13 cellular contexts compared by ENCODE assay signal in the genomic region with DNA sequence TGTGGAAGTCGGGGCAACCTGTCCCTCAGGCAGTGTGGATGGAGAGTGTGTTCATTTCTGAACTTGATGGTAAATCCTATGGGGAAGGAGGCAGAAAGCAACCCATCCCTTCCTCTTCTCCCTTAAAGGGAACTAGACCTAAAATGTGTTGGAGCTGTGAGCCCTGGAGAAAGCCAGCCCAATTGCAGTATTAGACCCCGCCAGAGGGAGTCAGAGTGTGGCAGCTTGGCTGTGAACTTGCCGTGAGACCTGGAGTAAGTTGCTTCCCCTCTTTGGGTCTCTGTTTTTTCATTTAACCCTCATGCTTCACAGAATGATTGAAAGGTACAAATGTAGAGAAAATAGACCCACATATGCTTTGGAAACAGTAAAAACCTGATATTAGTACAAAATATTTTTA.
A peak's percentile ranks its signal among the peaks of the same experiment; 100 is the strongest.
DNase-seq lines count a peak whose midpoint lies in the region; ATAC-seq and TF ChIP-seq lines count a peak whose summit lies in the region.
"Had no signal": no experiment of that assay in that cellular context is flagged by ENCODE, and none has a peak within 500 bp of the region (broad histone marks: within the 10 kb centered on the region; RNA-seq: fewer than 3 reads in every experiment).

No MANE protein-coding gene starts in this region.

- ATAC-seq in Panc1 = no peak
- no peak for ATAC-seq in foreskin keratinocyte
- ATAC-seq in activated CD8-positive, alpha-beta T cell treated with anti-CD3 and anti-CD28 coated beads for 36 hours = no peak

- H3K9ac ChIP-seq in GM23248 = no peak overlapping the region

- H3K9me3 Mint-ChIP-seq in activated CD8-positive, alpha-beta T cell treated with anti-CD3 and anti-CD28 coated beads for 36 hours = no peaks in the 10 kb centered on the region
- H3K9me3 Mint-ChIP-seq: activated naive CD8-positive, alpha-beta T cell treated with anti-CD3 and anti-CD28 coated beads for 36 hours; central memory CD8-positive, alpha-beta T cell had no signal

- no peaks in the 10 kb centered on the region for H3K79me2 ChIP-seq in GM23248 (ENCODE audit: insufficient read depth)

- TF ChIP-seq CTCF in AG04450 (IDR thresholded peaks at IDR 0.05; ENCODE audit: low read depth, low read length) (0 out of 2 replicates have a peak, but pooled peaks have one; percentile 11), Panc1 (IDR thresholded peaks at IDR 0.05) (peak; percentile 14; the same call in 1 of the 2 replicates), foreskin keratinocyte (conservative IDR thresholded peaks at IDR 0.05) (peak; percentile 6)
- no peak for TF ChIP-seq CTCF in activated CD8-positive, alpha-beta T cell treated with anti-CD3 and anti-CD28 coated beads for 36 hours (IDR thresholded peaks at IDR 0.05)

- H3K36me3 ChIP-seq in GM23248 (ENCODE audit: low read depth) (no peaks in the 10 kb centered on the region), Panc1 (ENCODE audit: control insufficient read depth, insufficient read depth, low read length) (no peaks in the 10 kb centered on the region)
- H3K36me3 ChIP-seq: thoracic aorta had no signal

- BruUV-seq in Panc1 (replicated peaks; lab: Mats Ljungman, UMichigan) = no TSS peak

- no peaks in the 10 kb centered on the region for H4K20me1 ChIP-seq in GM23248 (ENCODE audit: insufficient read depth)

- H3K27ac ChIP-seq in AG04450 (ENCODE audit: low read depth, low read length) (no peak overlapping the region), GM23248 (no peak overlapping the region), Panc1 (ENCODE audit: low read length) (no peak overlapping the region), foreskin keratinocyte (no peak overlapping the region)
- H3K27ac ChIP-seq: SK-N-MC, thoracic aorta had no signal

- H3K4me1 Mint-ChIP-seq in activated CD8-positive, alpha-beta T cell treated with anti-CD3 and anti-CD28 coated beads for 36 hours (ENCODE audit: low read depth) = no peaks in the 10 kb centered on the region
- H3K4me1 Mint-ChIP-seq: activated naive CD8-positive, alpha-beta T cell treated with anti-CD3 and anti-CD28 coated beads for 36 hours; central memory CD8-positive, alpha-beta T cell had no signal

- H3K27ac Mint-ChIP-seq in activated CD8-positive, alpha-beta T cell treated with anti-CD3 and anti-CD28 coated beads for 36 hours = no peak overlapping the region
- H3K27ac Mint-ChIP-seq: activated naive CD8-positive, alpha-beta T cell treated with anti-CD3 and anti-CD28 coated beads for 36 hours had no signal

- in situ Hi-C loops in GM23248 (cut with MboI) = no loop called here
- in situ Hi-C loops in Panc1 (cut with HindIII; ENCODE audit: low pct_unique_long_range_greater_than_20kb, low sequenced_read_pairs) = no loop called here

- H3K4me3 Mint-ChIP-seq in activated CD8-positive, alpha-beta T cell treated with anti-CD3 and anti-CD28 coated beads for 36 hours = no peak overlapping the region
- H3K4me3 Mint-ChIP-seq: activated naive CD8-positive, alpha-beta T cell treated with anti-CD3 and anti-CD28 coated beads for 36 hours; central memory CD8-positive, alpha-beta T cell had no signal

- H3K9me2 ChIP-seq in GM23248 (ENCODE audit: insufficient read depth) = no peaks in the 10 kb centered on the region

- WGBS in GM23248 (ENCODE audit: low coverage in 1 of 2, low lambda C conversion rate in 2 of 2, missing lambda C conversion rate in 2 of 2), 2 experiments = 3 to 5% methylated on average over 3 of the region's 3 CpGs

- H3K4me3 ChIP-seq in AG04450 (ENCODE audit: low read depth, low read length) (no peak overlapping the region), GM23248 (no peak overlapping the region), Panc1 (ENCODE audit: low read depth in 2 of 2, low read length in 2 of 2) (no peak overlapping the region)
- H3K4me3 ChIP-seq: SK-N-MC, thoracic aorta had no signal

- no peak for DNase-seq in AG04450 (ENCODE audit: low read depth, low spot score)
- peak; percentile 6 for DNase-seq in GM23248
- no peak for DNase-seq in Panc1 (ENCODE audit: low read depth, low spot score)
- DNase-seq in foreskin keratinocyte = no peak
- DNase-seq in DMS53 (lab: John Stamatoyannopoulos, UW) = no peak
- no peak for DNase-seq in GDM1 (lab: John Stamatoyannopoulos, UW)
- DNase-seq in posterior cingulate gyrus = no peak
- no peak for DNase-seq in activated CD8-positive, alpha-beta T cell treated with anti-CD3 and anti-CD28 coated beads for 36 hours
- DNase-seq: activated naive CD8-positive, alpha-beta T cell treated with anti-CD3 and anti-CD28 coated beads for 36 hours; NCI-H2107 had no signal

- H2AFZ ChIP-seq in GM23248 = no peak overlapping the region

- no peaks in the 10 kb centered on the region for H3K36me3 Mint-ChIP-seq in activated CD8-positive, alpha-beta T cell treated with anti-CD3 and anti-CD28 coated beads for 36 hours (ENCODE audit: low read depth)
- H3K36me3 Mint-ChIP-seq: activated naive CD8-positive, alpha-beta T cell treated with anti-CD3 and anti-CD28 coated beads for 36 hours had no signal

- CTCF ChIA-PET in AG04450 (lab: Charles Lee) (interaction anchor here (1.7 kb wide), 1 partner anchor 113 kb away, joined by 6 read pairs; no protein-coding TSS in a partner anchor), Panc1 (lab: Charles Lee) (no interaction called here)
- CTCF ChIA-PET in activated CD8-positive, alpha-beta T cell treated with anti-CD3 and anti-CD28 coated beads for 36 hours (lab: Charles Lee) = interaction anchor here (0.9 kb wide), 1 partner anchor 257 kb away, joined by 3 read pairs; no protein-coding TSS in a partner anchor

- H3K9me3 ChIP-seq in AG04450 (ENCODE audit: control insufficient read depth, insufficient read depth, low read length) = no peaks in the 10 kb centered on the region
- H3K9me3 ChIP-seq in GM23248 (ENCODE audit: low read depth) = no peaks in the 10 kb centered on the region
- no peaks in the 10 kb centered on the region for H3K9me3 ChIP-seq in Panc1 (ENCODE audit: control insufficient read depth, insufficient read depth, low read depth, low read length)
- H3K9me3 ChIP-seq: thoracic aorta had no signal

- POLR2A ChIA-PET in AG04450 (lab: Yijun Ruan, JAX) (no interaction called here), Panc1 (lab: Charles Lee) (no interaction called here)
- POLR2A ChIA-PET in activated CD8-positive, alpha-beta T cell treated with anti-CD3 and anti-CD28 coated beads for 36 hours (lab: Charles Lee) = no interaction called here

- intact Hi-C loops in Panc1 (cut with micrococcal nuclease; ENCODE audit: unreplicated experiment) (no loop called here), posterior cingulate gyrus (cut with DNase I) (no loop called here)
- intact Hi-C loops in activated CD8-positive, alpha-beta T cell treated with anti-CD3 and anti-CD28 coated beads for 36 hours (cut with micrococcal nuclease) = no loop called here

- no peaks in the 10 kb centered on the region for H3F3A ChIP-seq in GM23248 (ENCODE audit: insufficient read depth)

- no peaks in the 10 kb centered on the region for H3K4me1 ChIP-seq in GM23248 (ENCODE audit: insufficient read depth)
- H3K4me1 ChIP-seq in Panc1 (ENCODE audit: control insufficient read depth, insufficient read depth, low read length) = no peaks in the 10 kb centered on the region
- no peaks in the 10 kb centered on the region for H3K4me1 ChIP-seq in foreskin keratinocyte

- no peaks in the 10 kb centered on the region for H3K27me3 ChIP-seq in AG04450 (ENCODE audit: control insufficient read depth, insufficient read depth, low read length)
- H3K27me3 ChIP-seq in GM23248 (replicated peaks; ENCODE audit: insufficient read depth) = no peaks in the 10 kb centered on the region
- H3K27me3 ChIP-seq in Panc1 (ENCODE audit: control insufficient read depth, insufficient read depth, low read length) = no peaks in the 10 kb centered on the region
- no peaks in the 10 kb centered on the region for H3K27me3 ChIP-seq in foreskin keratinocyte

- H3K4me2 ChIP-seq in GM23248 (ENCODE audit: unreplicated experiment) = no peak overlapping the region

- H3K27me3 Mint-ChIP-seq in activated CD8-positive, alpha-beta T cell treated with anti-CD3 and anti-CD28 coated beads for 36 hours = peaks cover 2% of the 10 kb centered on the region
- H3K27me3 Mint-ChIP-seq: central memory CD8-positive, alpha-beta T cell had no signal
